19 cellular contexts compared by ENCODE assay signal in genomic region chr19:43582495-43582894, GRCh38.
"Had no signal": no experiment of that assay in that cellular context is flagged by ENCODE, and none has a peak within 500 bp of the region (broad histone marks: within the 10 kb centered on the region; RNA-seq: fewer than 3 reads in every experiment).

No MANE protein-coding gene starts in this region.

- H3K36me3 Mint-ChIP-seq: activated naive CD4-positive, alpha-beta T cell treated with anti-CD3 and anti-CD28 coated beads, Interleukin-2, amount 50 U/mL, for 24 hours had no signal

- H3K9me3 Mint-ChIP-seq: activated naive CD4-positive, alpha-beta T cell treated with anti-CD3 and anti-CD28 coated beads, Interleukin-2, amount 50 U/mL, for 24 hours; memory B cell; stimulated activated naive B cell treated with anti-CD40 and anti-IgM and Interleukin-4, amounts not matched to agents 10 μg/mL and 1 μg/mL and 100 μg/mL, for 72 hours had no signal

- H3K27ac Mint-ChIP-seq: activated naive CD4-positive, alpha-beta T cell treated with anti-CD3 and anti-CD28 coated beads, Interleukin-2, amount 50 U/mL, for 24 hours; stimulated activated naive B cell treated with anti-CD40 and anti-IgM and Interleukin-4, amounts not matched to agents 10 μg/mL and 1 μg/mL and 100 μg/mL, for 72 hours had no signal

- H3K4me3 Mint-ChIP-seq: activated naive CD4-positive, alpha-beta T cell treated with anti-CD3 and anti-CD28 coated beads, Interleukin-2, amount 50 U/mL, for 24 hours; memory B cell; stimulated activated naive B cell treated with anti-CD40 and anti-IgM and Interleukin-4, amounts not matched to agents 10 μg/mL and 1 μg/mL and 100 μg/mL, for 72 hours had no signal

- ATAC-seq: body of pancreas; heart right ventricle; left cardiac atrium; stimulated activated naive B cell treated with anti-CD40 and anti-IgM and Interleukin-4, amounts not matched to agents 10 μg/mL and 1 μg/mL and 100 μg/mL, for 72 hours; upper lobe of right lung had no signal

- H3K27me3 ChIP-seq: body of pancreas, cardiac muscle cell, heart right ventricle, neural progenitor cell, sigmoid colon, thyroid gland, upper lobe of right lung had no signal

- H3K27me3 Mint-ChIP-seq: activated naive CD4-positive, alpha-beta T cell treated with anti-CD3 and anti-CD28 coated beads, Interleukin-2, amount 50 U/mL, for 24 hours; stimulated activated naive B cell treated with anti-CD40 and anti-IgM and Interleukin-4, amounts not matched to agents 10 μg/mL and 1 μg/mL and 100 μg/mL, for 72 hours had no signal

- H3K27ac ChIP-seq: body of pancreas, cardiac muscle cell, epithelial cell of prostate, heart right ventricle, neural progenitor cell, thyroid gland, upper lobe of right lung had no signal

- H3K36me3 ChIP-seq: neural progenitor cell, thyroid gland, upper lobe of right lung had no signal

- H3K9me3 ChIP-seq: body of pancreas, heart right ventricle, sigmoid colon, thyroid gland, upper lobe of right lung had no signal

- H3K4me2 ChIP-seq: smooth muscle cell had no signal

- H3K4me3 ChIP-seq: body of pancreas, cardiac muscle cell, heart right ventricle, neural progenitor cell, sigmoid colon, smooth muscle cell, thyroid gland, upper lobe of right lung had no signal

- DNase-seq: activated CD4-positive, alpha-beta T cell treated with anti-CD3 and anti-CD28 coated beads, Interleukin-2, amount 50 U/mL, for 48 hours; activated gamma-delta T cell treated with Interleukin-2 at 50 U/mL for 16 hours; anterior cingulate cortex; body of pancreas; heart right ventricle; islet precursor cell; left cardiac atrium; sigmoid colon; stimulated activated CD4-positive, alpha-beta T cell treated with anti-CD3 and anti-CD28 coated beads, Interleukin-15, amount 100 ng/mL, for 24 hours; stimulated activated naive B cell treated with anti-CD40 and anti-IgM and Interleukin-4, amounts not matched to agents 10 μg/mL and 1 μg/mL and 100 μg/mL, for 72 hours; substantia nigra; thyroid gland; upper lobe of right lung had no signal

- H3K9ac ChIP-seq: neural progenitor cell had no signal
